Comparison of ENCODE assay signal across 10 cellular contexts in genomic region chr19:49497790-49498106, GRCh38. TPM values are rescaled to one million over a fixed set of nuclear protein-coding genes. Genes with fewer than 3 reads are reported as not detected.
DNase-seq lines count a peak whose midpoint lies in the region; ATAC-seq and TF ChIP-seq lines count a peak whose summit lies in the region.
"Had no signal": no experiment of that assay in that cellular context is flagged by ENCODE, and none has a peak within 500 bp of the region (broad histone marks: within the 10 kb centered on the region; RNA-seq: fewer than 3 reads in every experiment).

No MANE protein-coding gene starts in this region.

- H2AFZ ChIP-seq in PC-3 (ENCODE audit: low read length): no peak overlapping the region

- H3K36me3 Mint-ChIP-seq in CD4-positive, alpha-beta memory T cell: peaks cover 36 to 58% of the 10 kb centered on the region in 2 donors
- peaks cover 27% of the 10 kb centered on the region for H3K36me3 Mint-ChIP-seq in osteocyte (ENCODE audit: unreplicated experiment)

- peaks cover 24 to 87% (median 43%) of the 10 kb centered on the region in 4 donors for H3K4me1 Mint-ChIP-seq in CD4-positive, alpha-beta memory T cell
- peaks cover 14% of the 10 kb centered on the region for H3K4me1 Mint-ChIP-seq in osteocyte (ENCODE audit: unreplicated experiment)

- H3K4me2 ChIP-seq in PC-3 (ENCODE audit: low read length): peak overlapping the region; percentile 97

- no peaks in the 10 kb centered on the region for H3K27me3 ChIP-seq in CD4-positive, alpha-beta memory T cell (ENCODE audit: insufficient read depth, low read length)
- H3K27me3 ChIP-seq in PC-3 (ENCODE audit: low read length) (no peaks in the 10 kb centered on the region), duodenal mucosa (ENCODE audit: control insufficient read depth in 1 of 2, insufficient read depth in 2 of 2, low read length in 2 of 2) (no peaks in the 10 kb centered on the region)

- H3K27ac Mint-ChIP-seq in CD4-positive, alpha-beta memory T cell: peak overlapping the region; percentile 95 to 100 (median 99)
- H3K27ac Mint-ChIP-seq in osteocyte (ENCODE audit: unreplicated experiment): no peak overlapping the region

- POLR2A ChIA-PET in CD4-positive, alpha-beta memory T cell (lab: Charles Lee; ENCODE audit: partially characterized antibody): interaction anchor here (0.6 to 3.5 kb wide), 4 partner anchors 50 to 143 kb away, joined by 3 to 38 read pairs (median 8); partner anchors contain the start of genes RRAS and SCAF1
- POLR2A ChIA-PET in PC-3 (lab: Charles Lee; ENCODE audit: unreplicated experiment): no interaction called here

- H3K9me3 Mint-ChIP-seq in CD4-positive, alpha-beta memory T cell: peaks cover 0 to 31% (median under 1%) of the 10 kb centered on the region in 8 donors
- no peaks in the 10 kb centered on the region for H3K9me3 Mint-ChIP-seq in osteocyte (ENCODE audit: unreplicated experiment)

- ATAC-seq in PC-3 (no peak), HG03342 (IDR thresholded peaks at IDR 0.05; ENCODE audit: unreplicated experiment) (no peak), GM18858 (IDR thresholded peaks at IDR 0.05; ENCODE audit: unreplicated experiment) (no peak)

- peaks cover 27% of the 10 kb centered on the region for H4K20me1 ChIP-seq in PC-3 (ENCODE audit: low read length)

- peak overlapping the region; percentile 92 to 99 for H3K4me3 ChIP-seq in CD4-positive, alpha-beta memory T cell (ENCODE audit: low read length in 2 of 2)
- H3K4me3 ChIP-seq in PC-3 (ENCODE audit: low read length) (peak overlapping the region; percentile 94), duodenal mucosa (ENCODE audit: low read depth in 1 of 2, low read length in 2 of 2) (peak overlapping the region; percentile 84 to 93)

- H3K27ac ChIP-seq in CD4-positive, alpha-beta memory T cell (ENCODE audit: low read depth, low read length): peak overlapping the region; percentile 95
- H3K27ac ChIP-seq in PC-3 (ENCODE audit: low read length) (0 out of 2 replicates have a peak overlapping the region, but pooled peaks have one; percentile 8), duodenal mucosa (ENCODE audit: low read depth, low read length) (no peak overlapping the region)

- H3K9me3 ChIP-seq in CD4-positive, alpha-beta memory T cell (ENCODE audit: control insufficient read depth in 1 of 2, low read length in 2 of 2): no peaks in the 10 kb centered on the region
- H3K9me3 ChIP-seq in PC-3 (ENCODE audit: low read length): no peaks in the 10 kb centered on the region
- no peaks in the 10 kb centered on the region for H3K9me3 ChIP-seq in duodenal mucosa (ENCODE audit: control insufficient read depth in 1 of 2, low read length in 2 of 2)

- peak in 1 of 5 donors; percentile 33 for DNase-seq in CD4-positive, alpha-beta memory T cell
- DNase-seq in PC-3 (no peak), osteocyte (ENCODE audit: extremely low spot score, unreplicated experiment) (no peak), AG08396 (ENCODE audit: low spot score) (no peak), AML-193 (lab: John Stamatoyannopoulos, UW) (no peak)
- DNase-seq: NCI-H1048, retina had no signal

- H3K4me3 Mint-ChIP-seq in CD4-positive, alpha-beta memory T cell: peak overlapping the region; percentile 99 to 100 (median 100)
- H3K4me3 Mint-ChIP-seq in osteocyte (ENCODE audit: unreplicated experiment): peak overlapping the region; percentile 97

- no TSS peak for BruUV-seq in PC-3 (replicated peaks; lab: Mats Ljungman, UMichigan)

- peaks cover 36% of the 10 kb centered on the region for H3F3A ChIP-seq in PC-3 (ENCODE audit: low read length, unreplicated experiment)

- intact Hi-C loops in CD4-positive, alpha-beta memory T cell (cut with micrococcal nuclease): loop anchor here (2.0 kb wide), 1 partner anchor 379 kb away; the partner anchor contains the start of genes AKT1S1 and TBC1D17
- intact Hi-C loops in PC-3 (cut with micrococcal nuclease): loop anchor here (2.0 to 5.0 kb wide), 2 partner anchors 143 to 180 kb away; partner anchors contain the start of genes PRMT1 and RRAS

- no peaks in the 10 kb centered on the region for H3K27me3 Mint-ChIP-seq in CD4-positive, alpha-beta memory T cell
- H3K27me3 Mint-ChIP-seq in osteocyte (ENCODE audit: unreplicated experiment): no peaks in the 10 kb centered on the region

- TF ChIP-seq CTCF in PC-3 (conservative IDR thresholded peaks at IDR 0.05; ENCODE audit: low read depth, low read length) (no peak), osteocyte (IDR thresholded peaks at IDR 0.05) (no peak)

- peaks cover 30% of the 10 kb centered on the region for H3K79me2 ChIP-seq in PC-3 (ENCODE audit: low read length)

- no peaks in the 10 kb centered on the region for H3K9me2 ChIP-seq in PC-3 (replicated peaks; ENCODE audit: low read length)

- H3K36me3 ChIP-seq in CD4-positive, alpha-beta memory T cell (ENCODE audit: insufficient read depth, low read length): peaks cover 33% of the 10 kb centered on the region
- peaks cover 35% of the 10 kb centered on the region for H3K36me3 ChIP-seq in PC-3 (ENCODE audit: low read depth, low read length)
- peaks cover 24 to 34% of the 10 kb centered on the region in 2 donors for H3K36me3 ChIP-seq in duodenal mucosa (ENCODE audit: control insufficient read depth in 1 of 2, insufficient read depth in 2 of 2, low read length in 2 of 2)

- CTCF ChIA-PET in CD4-positive, alpha-beta memory T cell (lab: Charles Lee; ENCODE audit: partially characterized antibody): interaction anchor here (1.5 kb wide), 1 partner anchor 96 kb away, joined by 3 read pairs; no protein-coding TSS in a partner anchor
- CTCF ChIA-PET in PC-3 (lab: Charles Lee): no interaction called here

- peaks cover 55% of the 10 kb centered on the region for H3K4me1 ChIP-seq in CD4-positive, alpha-beta memory T cell (ENCODE audit: insufficient read depth, low read length)
- H3K4me1 ChIP-seq in PC-3 (ENCODE audit: insufficient read depth, low read length) (peaks cover 19% of the 10 kb centered on the region), duodenal mucosa (ENCODE audit: control insufficient read depth in 1 of 2, insufficient read depth in 2 of 2, low read length in 2 of 2) (peaks cover 39 to 51% of the 10 kb centered on the region in 2 donors)

- peak overlapping the region; percentile 98 for H3K9ac ChIP-seq in PC-3 (ENCODE audit: low read length)
- H3K9ac ChIP-seq in duodenal mucosa (ENCODE audit: low read depth in 1 of 2, low read length in 2 of 2): peak overlapping the region; percentile 86 to 99

RNA-seq across cellular contexts. Expression of gene RPS11, which starts 1.5 kb away (rescaled TPM):
- 1,000 to 10,000 TPM; 3,135 to 3,272 TPM for total RNA-seq in CD4-positive, alpha-beta memory T cell
- 1,000 to 10,000 TPM; 1,691 to 2,012 TPM for polyA plus RNA-seq in CD4-positive, alpha-beta memory T cell
- total RNA-seq in PC-3 (2014; rRNA removed) (3,913 and 5,174 TPM in 2 replicates), osteocyte (1,892 and 1,912 TPM in 2 replicates)

RNA-seq across cellular contexts. Expression of gene RPL13A, which starts 10.3 kb away (rescaled TPM):
- 1,000 to 10,000 TPM; 5,517 to 5,661 TPM for total RNA-seq in CD4-positive, alpha-beta memory T cell
- polyA plus RNA-seq in CD4-positive, alpha-beta memory T cell: 1,000 to 10,000 TPM; 1,827 to 3,046 TPM
- total RNA-seq in PC-3 (2014; rRNA removed): 3,023 and 3,169 TPM in 2 replicates
- total RNA-seq in osteocyte: 2,592 and 2,617 TPM in 2 replicates

RNA-seq across cellular contexts. Expression of gene FCGRT, which starts 14.7 kb away (rescaled TPM):
- 10 to 100 TPM; 21.9 to 25.8 TPM for total RNA-seq in CD4-positive, alpha-beta memory T cell
- 10 to 100 TPM; 40.2 to 42.5 TPM for polyA plus RNA-seq in CD4-positive, alpha-beta memory T cell
- 46.3 and 46.7 TPM in 2 replicates for total RNA-seq in PC-3 (2014; rRNA removed)
- 253 and 278 TPM in 2 replicates for total RNA-seq in osteocyte

RNA-seq across cellular contexts. Expression of gene FLT3LG, which starts 23.7 kb away (rescaled TPM):
- 100 to 1,000 TPM; 114 to 115 TPM for total RNA-seq in CD4-positive, alpha-beta memory T cell
- 100 to 1,000 TPM; 145 to 252 TPM for polyA plus RNA-seq in CD4-positive, alpha-beta memory T cell
- total RNA-seq in PC-3 (2014; rRNA removed) (0.18 and 2.8 TPM in 2 replicates), osteocyte (10.8 and 11.3 TPM in 2 replicates)

RNA-seq across cellular contexts. Expression of gene RCN3, which starts 30.1 kb away (rescaled TPM):
- 1 to 10 TPM; 2.4 to 2.5 TPM for total RNA-seq in CD4-positive, alpha-beta memory T cell
- 1 to 10 TPM; 1.2 to 1.5 TPM for polyA plus RNA-seq in CD4-positive, alpha-beta memory T cell
- total RNA-seq in PC-3 (2014; rRNA removed) (33.7 and 70.4 TPM in 2 replicates), osteocyte (81.3 and 85.0 TPM in 2 replicates)
